18 cellular contexts compared by ENCODE assay signal in the genomic region with DNA sequence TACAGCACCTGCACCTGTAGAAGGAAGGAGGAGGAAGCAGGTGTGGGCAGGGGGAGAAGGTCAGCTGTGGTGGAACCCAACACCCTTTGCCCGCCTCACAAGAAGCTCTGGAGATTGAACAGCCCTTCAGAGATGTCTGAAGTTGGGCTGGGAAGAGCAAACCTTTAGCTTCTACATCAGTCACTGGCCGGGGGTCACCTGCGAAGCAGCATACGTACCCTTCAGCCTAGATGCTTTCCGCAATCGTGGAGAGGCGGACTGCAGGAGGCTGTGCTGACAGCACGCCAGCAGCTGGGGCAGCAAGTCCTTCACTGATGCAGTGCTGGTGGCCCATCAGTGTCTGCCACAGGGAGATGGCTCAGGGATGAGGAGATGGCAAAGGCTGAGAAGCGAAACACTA. TPM values are rescaled to one million over a fixed set of nuclear protein-coding genes. Genes with fewer than 3 reads are reported as not detected.
DNase-seq lines count a peak whose midpoint lies in the region; ATAC-seq lines count a peak whose summit lies in the region.
"Had no signal": no experiment of that assay in that cellular context is flagged by ENCODE, and none has a peak within 500 bp of the region (broad histone marks: within the 10 kb centered on the region; RNA-seq: fewer than 3 reads in every experiment).

No MANE protein-coding gene starts in this region.

- no peaks in the 10 kb centered on the region for H3K9me3 Mint-ChIP-seq in activated naive CD4-positive, alpha-beta T cell treated with anti-CD3 and anti-CD28 coated beads, Interleukin-2, amount 50 U/mL, for 24 hours
- H3K9me3 Mint-ChIP-seq in activated T-helper 17 cell treated with anti-CD3 and anti-CD28 coated beads, Interleukin-2, amount 50 U/mL, for 72 hours = no peaks in the 10 kb centered on the region
- peaks cover 0 to 4% (median 0%) of the 10 kb centered on the region in 9 donors for H3K9me3 Mint-ChIP-seq in naive thymus-derived CD8-positive, alpha-beta T cell
- H3K9me3 Mint-ChIP-seq in stimulated activated effector memory CD8-positive, alpha-beta T cell treated with anti-CD3 and anti-CD28 coated beads, Interleukin-12 subunit alpha, Interleukin-12 subunit beta, amount 100 ng/mL, for 72 hours = no peaks in the 10 kb centered on the region

- peak overlapping the region; percentile 23 for H3K4me3 Mint-ChIP-seq in activated naive CD4-positive, alpha-beta T cell treated with anti-CD3 and anti-CD28 coated beads, Interleukin-2, amount 50 U/mL, for 24 hours
- H3K4me3 Mint-ChIP-seq in activated T-helper 17 cell treated with anti-CD3 and anti-CD28 coated beads, Interleukin-2, amount 50 U/mL, for 72 hours = peak overlapping the region; percentile 61
- peak overlapping the region in 6 of 10 donors; percentile 6 to 90 (median 48) for H3K4me3 Mint-ChIP-seq in naive thymus-derived CD8-positive, alpha-beta T cell
- H3K4me3 Mint-ChIP-seq in stimulated activated effector memory CD8-positive, alpha-beta T cell treated with anti-CD3 and anti-CD28 coated beads, Interleukin-12 subunit alpha, Interleukin-12 subunit beta, amount 100 ng/mL, for 72 hours = peak overlapping the region; percentile 82

- POLR2A ChIA-PET in naive thymus-derived CD8-positive, alpha-beta T cell (lab: Charles Lee) = interaction anchor here (0.6 to 0.7 kb wide), 2 partner anchors 174 to 335 kb away, joined by 4 to 7 read pairs; no protein-coding TSS in a partner anchor

- DNase-seq in activated naive CD4-positive, alpha-beta T cell (lab: John Stamatoyannopoulos, UW) = no peak
- no peak for DNase-seq in naive thymus-derived CD8-positive, alpha-beta T cell
- DNase-seq in stimulated activated effector memory CD8-positive, alpha-beta T cell treated with anti-CD3 and anti-CD28 coated beads, Interleukin-12 subunit alpha, Interleukin-12 subunit beta, amount 100 ng/mL, for 72 hours (ENCODE audit: low spot score in 2 of 2) = peak in 1 of 2 donors; percentile 50
- no peak for DNase-seq in NCI-H524 treated with DMSO at 0.1 percent for 48 hours (lab: John Stamatoyannopoulos, UW)
- DNase-seq: NCI-H1105 treated with DMSO at 0.1 percent for 48 hours, NCI-H187, NCI-H2107, NCI-H226, NCI-H524, PC-9 had no signal

- H3K27me3 Mint-ChIP-seq in activated naive CD4-positive, alpha-beta T cell treated with anti-CD3 and anti-CD28 coated beads, Interleukin-2, amount 50 U/mL, for 24 hours = peaks cover 51% of the 10 kb centered on the region
- H3K27me3 Mint-ChIP-seq in activated T-helper 17 cell treated with anti-CD3 and anti-CD28 coated beads, Interleukin-2, amount 50 U/mL, for 72 hours = peaks cover 60% of the 10 kb centered on the region
- peaks cover 22 to 76% (median 66%) of the 10 kb centered on the region in 5 donors for H3K27me3 Mint-ChIP-seq in naive thymus-derived CD8-positive, alpha-beta T cell

- H3K4me1 Mint-ChIP-seq in activated naive CD4-positive, alpha-beta T cell treated with anti-CD3 and anti-CD28 coated beads, Interleukin-2, amount 50 U/mL, for 24 hours = peaks cover 52% of the 10 kb centered on the region
- peaks cover 17% of the 10 kb centered on the region for H3K4me1 Mint-ChIP-seq in activated T-helper 17 cell treated with anti-CD3 and anti-CD28 coated beads, Interleukin-2, amount 50 U/mL, for 72 hours
- peaks cover 31 to 51% (median 51%) of the 10 kb centered on the region in 4 donors for H3K4me1 Mint-ChIP-seq in naive thymus-derived CD8-positive, alpha-beta T cell
- H3K4me1 Mint-ChIP-seq in stimulated activated effector memory CD8-positive, alpha-beta T cell treated with anti-CD3 and anti-CD28 coated beads, Interleukin-12 subunit alpha, Interleukin-12 subunit beta, amount 100 ng/mL, for 72 hours = peaks cover 45% of the 10 kb centered on the region

- no peak for ATAC-seq in activated T-helper 17 cell treated with anti-CD3 and anti-CD28 coated beads, Interleukin-2, amount 50 U/mL, for 72 hours (replicated peaks)
- no peak for ATAC-seq in naive thymus-derived CD8-positive, alpha-beta T cell
- ATAC-seq in stimulated activated effector memory CD8-positive, alpha-beta T cell treated with anti-CD3 and anti-CD28 coated beads, Interleukin-12 subunit alpha, Interleukin-12 subunit beta, amount 100 ng/mL, for 72 hours = no peak
- ATAC-seq in GM21619 (IDR thresholded peaks at IDR 0.05; ENCODE audit: unreplicated experiment) = no peak
- no peak for ATAC-seq in GM21576 (IDR thresholded peaks at IDR 0.05; ENCODE audit: unreplicated experiment)
- ATAC-seq: A549 had no signal

- H3K27ac Mint-ChIP-seq in activated naive CD4-positive, alpha-beta T cell treated with anti-CD3 and anti-CD28 coated beads, Interleukin-2, amount 50 U/mL, for 24 hours = no peak overlapping the region
- no peak overlapping the region for H3K27ac Mint-ChIP-seq in activated T-helper 17 cell treated with anti-CD3 and anti-CD28 coated beads, Interleukin-2, amount 50 U/mL, for 72 hours
- no peak overlapping the region for H3K27ac Mint-ChIP-seq in naive thymus-derived CD8-positive, alpha-beta T cell
- H3K27ac Mint-ChIP-seq in stimulated activated effector memory CD8-positive, alpha-beta T cell treated with anti-CD3 and anti-CD28 coated beads, Interleukin-12 subunit alpha, Interleukin-12 subunit beta, amount 100 ng/mL, for 72 hours = no peak overlapping the region

- H3K36me3 Mint-ChIP-seq in activated naive CD4-positive, alpha-beta T cell treated with anti-CD3 and anti-CD28 coated beads, Interleukin-2, amount 50 U/mL, for 24 hours = no peaks in the 10 kb centered on the region
- no peaks in the 10 kb centered on the region for H3K36me3 Mint-ChIP-seq in activated T-helper 17 cell treated with anti-CD3 and anti-CD28 coated beads, Interleukin-2, amount 50 U/mL, for 72 hours (ENCODE audit: low read depth)
- peaks cover 0 to 2% (median 0%) of the 10 kb centered on the region in 3 donors for H3K36me3 Mint-ChIP-seq in naive thymus-derived CD8-positive, alpha-beta T cell
- H3K36me3 Mint-ChIP-seq in stimulated activated effector memory CD8-positive, alpha-beta T cell treated with anti-CD3 and anti-CD28 coated beads, Interleukin-12 subunit alpha, Interleukin-12 subunit beta, amount 100 ng/mL, for 72 hours = no peaks in the 10 kb centered on the region

RNA-seq across cellular contexts. Expression of a gene that starts 5.2 kb away (rescaled TPM):
- total RNA-seq in activated T-helper 17 cell treated with anti-CD3 and anti-CD28 coated beads, Interleukin-2, amount 50 U/mL, for 72 hours = 10 to 100 TPM; 10.7 to 14.5 TPM
- 10 to 100 TPM; 37.5 to 37.6 TPM for total RNA-seq in naive thymus-derived CD8-positive, alpha-beta T cell
- polyA plus RNA-seq in naive thymus-derived CD8-positive, alpha-beta T cell = 10 to 100 TPM in 2 of 3 donors, 1 to 10 TPM in 1; 9.2 to 12.7 (median 11.8) TPM
- total RNA-seq: PC-9 had no signal

RNA-seq across cellular contexts. Expression of a gene that starts 59.0 kb away (rescaled TPM):
- not detected for total RNA-seq in activated T-helper 17 cell treated with anti-CD3 and anti-CD28 coated beads, Interleukin-2, amount 50 U/mL, for 72 hours
- not detected for total RNA-seq in naive thymus-derived CD8-positive, alpha-beta T cell
- under 1 TPM in 1 of 3 donors, not detected in 2; 0.62 TPM for polyA plus RNA-seq in naive thymus-derived CD8-positive, alpha-beta T cell
- total RNA-seq: GM23248, K562, PC-9 had no signal
- polyA plus RNA-seq: A549, BJ, GM23248, K562 had no signal

Comparison
In these comparisons a context has a peak if more than half of its experiments do, and no peak if none do; other contexts are left out.
1. H3K4me3 Mint-ChIP-seq: peak in every context shown above with its lines; median percentile 82 in stimulated activated effector memory CD8-positive, alpha-beta T cell treated with anti-CD3 and anti-CD28 coated beads, Interleukin-12 subunit alpha, Interleukin-12 subunit beta, amount 100 ng/mL, for 72 hours; 61 in activated T-helper 17 cell treated with anti-CD3 and anti-CD28 coated beads, Interleukin-2, amount 50 U/mL, for 72 hours; 48 in naive thymus-derived CD8-positive, alpha-beta T cell; 23 in activated naive CD4-positive, alpha-beta T cell treated with anti-CD3 and anti-CD28 coated beads, Interleukin-2, amount 50 U/mL, for 24 hours.